Comparison of ENCODE assay signal across 1 cellular context in the genomic region with DNA sequence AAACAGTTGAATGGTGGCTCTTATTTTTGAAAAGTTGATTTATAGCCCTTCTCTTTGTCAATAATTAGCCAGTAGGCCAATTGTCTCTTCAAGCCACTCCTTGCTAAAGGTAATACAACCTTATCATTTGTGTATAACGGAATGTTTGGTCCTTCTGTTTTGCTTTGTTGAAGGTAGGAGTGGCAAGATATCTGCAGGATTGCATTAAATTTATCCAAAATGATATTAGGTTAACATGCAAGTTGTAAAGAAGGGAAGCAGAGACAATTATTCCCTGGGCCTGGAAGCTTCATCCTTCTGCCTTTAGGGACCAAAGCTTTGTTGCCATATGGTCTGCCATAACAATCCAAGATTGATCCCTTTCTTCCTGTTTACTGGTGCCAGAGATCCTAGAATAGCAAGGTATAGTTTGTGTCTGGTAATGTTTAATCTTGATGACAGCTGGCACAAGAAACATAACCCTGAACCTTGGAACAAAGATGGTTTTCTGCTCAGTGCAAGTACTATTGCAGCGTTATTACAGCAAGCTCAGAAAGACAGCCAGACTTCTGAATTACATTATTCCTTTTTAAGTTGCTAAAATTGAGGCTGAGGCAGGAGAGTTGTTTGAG.
A peak's percentile ranks its signal among the peaks of the same experiment; 100 is the strongest.
TF ChIP-seq lines count a peak whose summit lies in the region.

No MANE protein-coding gene starts in this region.

TF ChIP-seq in HepG2, 621 proteins besides CTCF, POLR2A, EP300 and RAD21 (continued from another document and continues in another):
- TF ChIP-seq HDAC1 (CRISPR knock-in tag; IDR thresholded peaks at IDR 0.05) (0 out of 2 replicates have a peak, but pooled peaks have one; percentile 19), RARG (CRISPR knock-in tag; IDR thresholded peaks at IDR 0.05; ENCODE audit: low read depth) (no peak), ZNF7 (CRISPR knock-in tag; IDR thresholded peaks at IDR 0.05) (no peak), ONECUT2 (CRISPR knock-in tag; IDR thresholded peaks at IDR 0.05) (0 out of 2 replicates have a peak, but pooled peaks have one; percentile 16), SUZ12 (IDR thresholded peaks at IDR 0.05; ENCODE audit: low read depth, low read length) (no peak), RFX1 (IDR thresholded peaks at IDR 0.05) (no peak), ZNF724P (CRISPR knock-in tag; IDR thresholded peaks at IDR 0.05; ENCODE audit: borderline replicate concordance) (no peak), NCOA5 (CRISPR knock-in tag; IDR thresholded peaks at IDR 0.05) (no peak), ZNF782 (CRISPR knock-in tag; IDR thresholded peaks at IDR 0.05; ENCODE audit: borderline replicate concordance) (no peak), ZNF792 (CRISPR knock-in tag; IDR thresholded peaks at IDR 0.05) (peak; percentile 60; the same call in 1 of the 2 replicates), EEA1 (CRISPR knock-in tag; IDR thresholded peaks at IDR 0.05; ENCODE audit: borderline replicate concordance) (no peak), ZSCAN25 (CRISPR knock-in tag; IDR thresholded peaks at IDR 0.05) (no peak), PRMT3 (CRISPR knock-in tag; IDR thresholded peaks at IDR 0.05; ENCODE audit: borderline replicate concordance, low read depth) (peak; percentile 43; the same call in 1 of the 2 replicates), KDM5B (CRISPR knock-in tag; IDR thresholded peaks at IDR 0.05; ENCODE audit: borderline replicate concordance) (no peak), SETDB1 (CRISPR knock-in tag; IDR thresholded peaks at IDR 0.05; ENCODE audit: borderline replicate concordance) (no peak), GLI4 (CRISPR knock-in tag; IDR thresholded peaks at IDR 0.05; ENCODE audit: borderline replicate concordance) (no peak), PHB2 (IDR thresholded peaks at IDR 0.05; ENCODE audit: partially characterized antibody) (no peak), NCOA2 (CRISPR knock-in tag; IDR thresholded peaks at IDR 0.05) (peak; percentile 90), HNF4G (IDR thresholded peaks at IDR 0.05; ENCODE audit: borderline replicate concordance, low read depth, low read length) (peak; percentile 33; the same call in 1 of the 2 replicates), HNF4G (CRISPR knock-in tag; IDR thresholded peaks at IDR 0.05; ENCODE audit: borderline replicate concordance, low read depth) (no peak; the same call in 1 of the 2 replicates), ZSCAN22 (CRISPR knock-in tag; IDR thresholded peaks at IDR 0.05) (no peak), ZBTB7A (CRISPR knock-in tag; IDR thresholded peaks at IDR 0.05) (no peak), MIER3 (CRISPR knock-in tag; IDR thresholded peaks at IDR 0.05; ENCODE audit: borderline replicate concordance) (no peak), SOX6 (IDR thresholded peaks at IDR 0.05) (no peak), SOX6 (CRISPR knock-in tag; IDR thresholded peaks at IDR 0.05) (peak; percentile 95), ZMYM2 (CRISPR knock-in tag; IDR thresholded peaks at IDR 0.05) (no peak), ZNF674 (CRISPR knock-in tag; IDR thresholded peaks at IDR 0.05; ENCODE audit: low read depth) (no peak), SMAD9 (CRISPR knock-in tag; IDR thresholded peaks at IDR 0.05) (no peak), ZNF556 (CRISPR knock-in tag; IDR thresholded peaks at IDR 0.05; ENCODE audit: borderline replicate concordance) (no peak), GATAD2A (CRISPR knock-in tag; IDR thresholded peaks at IDR 0.05) (peak; percentile 92), RBM39 (IDR thresholded peaks at IDR 0.05; ENCODE audit: low read depth, low read length, poor library complexity, severe bottlenecking) (no peak), ZNF546 (CRISPR knock-in tag; conservative IDR thresholded peaks at IDR 0.05) (no peak), ELF4 (CRISPR knock-in tag; IDR thresholded peaks at IDR 0.05; ENCODE audit: borderline replicate concordance) (no peak), CAMTA2 (CRISPR knock-in tag; IDR thresholded peaks at IDR 0.05; ENCODE audit: borderline replicate concordance) (no peak)
- TF ChIP-seq, protein P1, sequence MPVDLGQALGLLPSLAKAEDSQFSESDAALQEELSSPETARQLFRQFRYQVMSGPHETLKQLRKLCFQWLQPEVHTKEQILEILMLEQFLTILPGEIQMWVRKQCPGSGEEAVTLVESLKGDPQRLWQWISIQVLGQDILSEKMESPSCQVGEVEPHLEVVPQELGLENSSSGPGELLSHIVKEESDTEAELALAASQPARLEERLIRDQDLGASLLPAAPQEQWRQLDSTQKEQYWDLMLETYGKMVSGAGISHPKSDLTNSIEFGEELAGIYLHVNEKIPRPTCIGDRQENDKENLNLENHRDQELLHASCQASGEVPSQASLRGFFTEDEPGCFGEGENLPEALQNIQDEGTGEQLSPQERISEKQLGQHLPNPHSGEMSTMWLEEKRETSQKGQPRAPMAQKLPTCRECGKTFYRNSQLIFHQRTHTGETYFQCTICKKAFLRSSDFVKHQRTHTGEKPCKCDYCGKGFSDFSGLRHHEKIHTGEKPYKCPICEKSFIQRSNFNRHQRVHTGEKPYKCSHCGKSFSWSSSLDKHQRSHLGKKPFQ (CRISPR knock-in tag; IDR thresholded peaks at IDR 0.05; ENCODE audit: insufficient replicate concordance) = no peak
- TF ChIP-seq, protein P2, sequence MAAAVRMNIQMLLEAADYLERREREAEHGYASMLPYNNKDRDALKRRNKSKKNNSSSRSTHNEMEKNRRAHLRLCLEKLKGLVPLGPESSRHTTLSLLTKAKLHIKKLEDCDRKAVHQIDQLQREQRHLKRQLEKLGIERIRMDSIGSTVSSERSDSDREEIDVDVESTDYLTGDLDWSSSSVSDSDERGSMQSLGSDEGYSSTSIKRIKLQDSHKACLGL (CRISPR knock-in tag; IDR thresholded peaks at IDR 0.05) = no peak
- TF ChIP-seq, protein P3, sequence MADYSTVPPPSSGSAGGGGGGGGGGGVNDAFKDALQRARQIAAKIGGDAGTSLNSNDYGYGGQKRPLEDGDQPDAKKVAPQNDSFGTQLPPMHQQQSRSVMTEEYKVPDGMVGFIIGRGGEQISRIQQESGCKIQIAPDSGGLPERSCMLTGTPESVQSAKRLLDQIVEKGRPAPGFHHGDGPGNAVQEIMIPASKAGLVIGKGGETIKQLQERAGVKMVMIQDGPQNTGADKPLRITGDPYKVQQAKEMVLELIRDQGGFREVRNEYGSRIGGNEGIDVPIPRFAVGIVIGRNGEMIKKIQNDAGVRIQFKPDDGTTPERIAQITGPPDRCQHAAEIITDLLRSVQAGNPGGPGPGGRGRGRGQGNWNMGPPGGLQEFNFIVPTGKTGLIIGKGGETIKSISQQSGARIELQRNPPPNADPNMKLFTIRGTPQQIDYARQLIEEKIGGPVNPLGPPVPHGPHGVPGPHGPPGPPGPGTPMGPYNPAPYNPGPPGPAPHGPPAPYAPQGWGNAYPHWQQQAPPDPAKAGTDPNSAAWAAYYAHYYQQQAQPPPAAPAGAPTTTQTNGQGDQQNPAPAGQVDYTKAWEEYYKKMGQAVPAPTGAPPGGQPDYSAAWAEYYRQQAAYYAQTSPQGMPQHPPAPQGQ (CRISPR knock-in tag; IDR thresholded peaks at IDR 0.05; ENCODE audit: borderline replicate concordance) = no peak
- TF ChIP-seq, protein P4, sequence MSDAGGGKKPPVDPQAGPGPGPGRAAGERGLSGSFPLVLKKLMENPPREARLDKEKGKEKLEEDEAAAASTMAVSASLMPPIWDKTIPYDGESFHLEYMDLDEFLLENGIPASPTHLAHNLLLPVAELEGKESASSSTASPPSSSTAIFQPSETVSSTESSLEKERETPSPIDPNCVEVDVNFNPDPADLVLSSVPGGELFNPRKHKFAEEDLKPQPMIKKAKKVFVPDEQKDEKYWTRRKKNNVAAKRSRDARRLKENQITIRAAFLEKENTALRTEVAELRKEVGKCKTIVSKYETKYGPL (CRISPR knock-in tag; IDR thresholded peaks at IDR 0.05) = 0 out of 2 replicates have a peak, but pooled peaks have one; percentile 16
- TF ChIP-seq, protein P5, sequence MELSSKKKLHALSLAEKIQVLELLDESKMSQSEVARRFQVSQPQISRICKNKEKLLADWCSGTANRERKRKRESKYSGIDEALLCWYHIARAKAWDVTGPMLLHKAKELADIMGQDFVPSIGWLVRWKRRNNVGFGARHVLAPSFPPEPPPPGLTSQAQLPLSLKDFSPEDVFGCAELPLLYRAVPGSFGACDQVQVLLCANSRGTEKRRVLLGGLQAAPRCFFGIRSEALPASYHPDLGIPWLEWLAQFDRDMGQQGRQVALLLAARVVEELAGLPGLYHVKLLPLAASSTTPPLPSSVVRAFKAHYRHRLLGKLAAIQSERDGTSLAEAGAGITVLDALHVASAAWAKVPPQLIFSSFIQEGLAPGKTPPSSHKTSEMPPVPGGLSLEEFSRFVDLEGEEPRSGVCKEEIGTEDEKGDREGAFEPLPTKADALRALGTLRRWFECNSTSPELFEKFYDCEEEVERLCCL (CRISPR knock-in tag; IDR thresholded peaks at IDR 0.05; ENCODE audit: borderline replicate concordance) = no peak
- TF ChIP-seq, protein P6, sequence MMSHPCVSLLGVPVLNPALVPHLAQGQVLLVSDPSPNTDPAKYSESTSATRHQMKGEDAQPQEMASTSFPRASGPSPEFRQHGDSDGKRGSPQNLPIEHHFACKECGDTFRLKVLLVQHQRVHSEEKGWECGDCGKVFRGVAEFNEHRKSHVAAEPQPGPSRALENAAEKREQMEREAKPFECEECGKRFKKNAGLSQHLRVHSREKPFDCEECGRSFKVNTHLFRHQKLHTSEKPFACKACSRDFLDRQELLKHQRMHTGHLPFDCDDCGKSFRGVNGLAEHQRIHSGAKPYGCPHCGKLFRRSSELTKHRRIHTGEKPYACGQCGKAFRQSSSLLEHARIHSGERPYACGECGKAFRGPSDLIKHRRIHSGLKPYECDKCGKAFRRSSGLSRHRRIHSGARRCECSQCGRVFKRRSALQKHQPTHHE (CRISPR knock-in tag; IDR thresholded peaks at IDR 0.05; ENCODE audit: borderline replicate concordance) = no peak
- TF ChIP-seq, protein P7, sequence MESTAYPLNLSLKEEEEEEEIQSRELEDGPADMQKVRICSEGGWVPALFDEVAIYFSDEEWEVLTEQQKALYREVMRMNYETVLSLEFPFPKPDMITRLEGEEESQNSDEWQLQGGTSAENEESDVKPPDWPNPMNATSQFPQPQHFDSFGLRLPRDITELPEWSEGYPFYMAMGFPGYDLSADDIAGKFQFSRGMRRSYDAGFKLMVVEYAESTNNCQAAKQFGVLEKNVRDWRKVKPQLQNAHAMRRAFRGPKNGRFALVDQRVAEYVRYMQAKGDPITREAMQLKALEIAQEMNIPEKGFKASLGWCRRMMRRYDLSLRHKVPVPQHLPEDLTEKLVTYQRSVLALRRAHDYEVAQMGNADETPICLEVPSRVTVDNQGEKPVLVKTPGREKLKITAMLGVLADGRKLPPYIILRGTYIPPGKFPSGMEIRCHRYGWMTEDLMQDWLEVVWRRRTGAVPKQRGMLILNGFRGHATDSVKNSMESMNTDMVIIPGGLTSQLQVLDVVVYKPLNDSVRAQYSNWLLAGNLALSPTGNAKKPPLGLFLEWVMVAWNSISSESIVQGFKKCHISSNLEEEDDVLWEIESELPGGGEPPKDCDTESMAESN (CRISPR knock-in tag; conservative IDR thresholded peaks at IDR 0.05) = peak; percentile 41; the same call in 1 of the 2 replicates
- TF ChIP-seq, protein P8, sequence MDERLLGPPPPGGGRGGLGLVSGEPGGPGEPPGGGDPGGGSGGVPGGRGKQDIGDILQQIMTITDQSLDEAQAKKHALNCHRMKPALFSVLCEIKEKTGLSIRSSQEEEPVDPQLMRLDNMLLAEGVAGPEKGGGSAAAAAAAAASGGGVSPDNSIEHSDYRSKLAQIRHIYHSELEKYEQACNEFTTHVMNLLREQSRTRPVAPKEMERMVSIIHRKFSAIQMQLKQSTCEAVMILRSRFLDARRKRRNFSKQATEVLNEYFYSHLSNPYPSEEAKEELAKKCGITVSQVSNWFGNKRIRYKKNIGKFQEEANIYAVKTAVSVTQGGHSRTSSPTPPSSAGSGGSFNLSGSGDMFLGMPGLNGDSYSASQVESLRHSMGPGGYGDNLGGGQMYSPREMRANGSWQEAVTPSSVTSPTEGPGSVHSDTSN (CRISPR knock-in tag; IDR thresholded peaks at IDR 0.05) = no peak
- TF ChIP-seq, protein P9, sequence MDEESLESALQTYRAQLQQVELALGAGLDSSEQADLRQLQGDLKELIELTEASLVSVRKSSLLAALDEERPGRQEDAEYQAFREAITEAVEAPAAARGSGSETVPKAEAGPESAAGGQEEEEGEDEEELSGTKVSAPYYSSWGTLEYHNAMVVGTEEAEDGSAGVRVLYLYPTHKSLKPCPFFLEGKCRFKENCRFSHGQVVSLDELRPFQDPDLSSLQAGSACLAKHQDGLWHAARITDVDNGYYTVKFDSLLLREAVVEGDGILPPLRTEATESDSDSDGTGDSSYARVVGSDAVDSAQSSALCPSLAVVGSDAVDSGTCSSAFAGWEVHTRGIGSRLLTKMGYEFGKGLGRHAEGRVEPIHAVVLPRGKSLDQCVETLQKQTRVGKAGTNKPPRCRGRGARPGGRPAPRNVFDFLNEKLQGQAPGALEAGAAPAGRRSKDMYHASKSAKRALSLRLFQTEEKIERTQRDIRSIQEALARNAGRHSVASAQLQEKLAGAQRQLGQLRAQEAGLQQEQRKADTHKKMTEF (CRISPR knock-in tag; IDR thresholded peaks at IDR 0.05) = peak; percentile 63; the same call in 1 of the 2 replicates
- TF ChIP-seq, protein P10, sequence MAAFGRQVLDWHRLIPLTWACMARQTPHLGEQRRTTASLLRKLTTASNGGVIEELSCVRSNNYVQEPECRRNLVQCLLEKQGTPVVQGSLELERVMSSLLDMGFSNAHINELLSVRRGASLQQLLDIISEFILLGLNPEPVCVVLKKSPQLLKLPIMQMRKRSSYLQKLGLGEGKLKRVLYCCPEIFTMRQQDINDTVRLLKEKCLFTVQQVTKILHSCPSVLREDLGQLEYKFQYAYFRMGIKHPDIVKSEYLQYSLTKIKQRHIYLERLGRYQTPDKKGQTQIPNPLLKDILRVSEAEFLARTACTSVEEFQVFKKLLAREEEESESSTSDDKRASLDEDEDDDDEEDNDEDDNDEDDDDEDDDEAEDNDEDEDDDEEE (CRISPR knock-in tag; IDR thresholded peaks at IDR 0.05) = no peak
- TF ChIP-seq, protein P11, sequence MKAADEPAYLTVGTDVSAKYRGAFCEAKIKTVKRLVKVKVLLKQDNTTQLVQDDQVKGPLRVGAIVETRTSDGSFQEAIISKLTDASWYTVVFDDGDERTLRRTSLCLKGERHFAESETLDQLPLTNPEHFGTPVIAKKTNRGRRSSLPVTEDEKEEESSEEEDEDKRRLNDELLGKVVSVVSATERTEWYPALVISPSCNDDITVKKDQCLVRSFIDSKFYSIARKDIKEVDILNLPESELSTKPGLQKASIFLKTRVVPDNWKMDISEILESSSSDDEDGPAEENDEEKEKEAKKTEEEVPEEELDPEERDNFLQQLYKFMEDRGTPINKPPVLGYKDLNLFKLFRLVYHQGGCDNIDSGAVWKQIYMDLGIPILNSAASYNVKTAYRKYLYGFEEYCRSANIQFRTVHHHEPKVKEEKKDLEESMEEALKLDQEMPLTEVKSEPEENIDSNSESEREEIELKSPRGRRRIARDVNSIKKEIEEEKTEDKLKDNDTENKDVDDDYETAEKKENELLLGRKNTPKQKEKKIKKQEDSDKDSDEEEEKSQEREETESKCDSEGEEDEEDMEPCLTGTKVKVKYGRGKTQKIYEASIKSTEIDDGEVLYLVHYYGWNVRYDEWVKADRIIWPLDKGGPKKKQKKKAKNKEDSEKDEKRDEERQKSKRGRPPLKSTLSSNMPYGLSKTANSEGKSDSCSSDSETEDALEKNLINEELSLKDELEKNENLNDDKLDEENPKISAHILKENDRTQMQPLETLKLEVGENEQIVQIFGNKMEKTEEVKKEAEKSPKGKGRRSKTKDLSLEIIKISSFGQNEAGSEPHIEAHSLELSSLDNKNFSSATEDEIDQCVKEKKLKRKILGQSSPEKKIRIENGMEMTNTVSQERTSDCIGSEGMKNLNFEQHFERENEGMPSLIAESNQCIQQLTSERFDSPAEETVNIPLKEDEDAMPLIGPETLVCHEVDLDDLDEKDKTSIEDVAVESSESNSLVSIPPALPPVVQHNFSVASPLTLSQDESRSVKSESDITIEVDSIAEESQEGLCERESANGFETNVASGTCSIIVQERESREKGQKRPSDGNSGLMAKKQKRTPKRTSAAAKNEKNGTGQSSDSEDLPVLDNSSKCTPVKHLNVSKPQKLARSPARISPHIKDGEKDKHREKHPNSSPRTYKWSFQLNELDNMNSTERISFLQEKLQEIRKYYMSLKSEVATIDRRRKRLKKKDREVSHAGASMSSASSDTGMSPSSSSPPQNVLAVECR (CRISPR knock-in tag; IDR thresholded peaks at IDR 0.05; ENCODE audit: borderline replicate concordance) = peak; percentile 46; the same call in 1 of the 2 replicates
